8 cellular contexts compared by ENCODE assay signal in the genomic region with DNA sequence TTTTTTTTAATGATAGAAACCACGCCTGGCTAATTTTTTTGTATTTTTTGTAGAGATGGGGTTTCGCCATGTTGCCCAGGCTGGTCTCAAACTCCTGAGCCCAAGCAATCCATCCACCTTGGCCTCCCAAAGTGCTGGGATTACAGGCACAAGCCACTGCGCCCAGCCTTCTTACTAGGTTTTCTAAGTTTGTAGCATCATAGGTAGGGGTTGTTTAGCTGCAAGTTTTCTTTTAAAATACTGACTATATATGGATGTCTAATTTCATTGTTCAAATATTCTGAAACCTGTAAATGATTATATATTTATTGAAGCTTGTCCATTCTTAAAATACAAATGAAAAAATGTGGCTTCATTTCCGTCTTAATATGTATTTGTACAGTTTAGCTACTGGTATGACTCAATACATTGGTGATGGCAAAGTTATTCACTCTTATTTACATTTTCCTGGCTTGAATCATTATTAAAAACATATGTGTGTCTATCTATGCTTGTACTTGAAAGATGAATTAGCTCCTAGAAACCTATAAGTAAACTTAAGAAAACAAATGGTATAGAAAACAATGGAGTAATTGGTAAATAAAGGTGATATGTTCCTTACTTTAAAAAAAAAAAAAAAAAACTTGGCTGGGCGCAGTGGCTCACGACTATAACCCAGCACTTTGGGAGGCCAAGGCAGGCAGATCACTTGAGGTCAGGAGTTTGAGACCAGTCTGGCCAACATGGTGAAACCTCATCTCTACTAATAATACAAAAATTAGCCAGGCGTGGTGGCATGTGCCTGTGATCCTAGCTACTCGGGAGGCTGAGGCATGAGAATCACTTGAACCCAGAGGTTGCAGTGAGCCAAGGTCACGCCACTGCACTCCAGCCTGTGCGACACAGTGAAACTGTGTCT.
A peak's percentile ranks its signal among the peaks of the same experiment; 100 is the strongest.
DNase-seq lines count a peak whose midpoint lies in the region; TF ChIP-seq lines count a peak whose summit lies in the region.
"Not testable (repeated sequence)": the region's sequence is repeated elsewhere in the genome, so short reads cannot be mapped to it uniquely, and the experiment has no call there.

No MANE protein-coding gene starts in this region.

- H3K4me3 ChIP-seq in MG63; fibroblast of villous mesenchyme (ENCODE audit: low read depth, low read length): not testable (repeated sequence)

- not testable (repeated sequence) for H3K27me3 ChIP-seq in MG63

- H3K27ac Mint-ChIP-seq in chondrocyte (ENCODE audit: unreplicated experiment) (peak overlapping the region; percentile 51), osteocyte (ENCODE audit: unreplicated experiment) (peak overlapping the region; percentile 90)

- not testable (repeated sequence) for H3K36me3 Mint-ChIP-seq in chondrocyte (ENCODE audit: low read depth)
- H3K36me3 Mint-ChIP-seq in osteocyte (ENCODE audit: unreplicated experiment), result peaks cover 15% of the 10 kb centered on the region

- H3K9me3 Mint-ChIP-seq in chondrocyte (ENCODE audit: low read depth); osteocyte (ENCODE audit: unreplicated experiment): not testable (repeated sequence)

- not testable (repeated sequence) for H3K4me1 Mint-ChIP-seq in chondrocyte (ENCODE audit: low read depth)
- peaks cover 21% of the 10 kb centered on the region for H3K4me1 Mint-ChIP-seq in osteocyte (ENCODE audit: unreplicated experiment)

- peak; percentile 35 for DNase-seq in A172 (ENCODE audit: low spot score)
- peak; percentile 92 for DNase-seq in EH (ENCODE audit: low read depth)
- peak; percentile 97 for DNase-seq in HCEC 1CT
- DNase-seq in MG63, result peak; percentile 20
- peak; percentile 35 for DNase-seq in amniotic epithelial cell (ENCODE audit: low read depth)
- DNase-seq in chondrocyte (ENCODE audit: low spot score); osteocyte (ENCODE audit: extremely low spot score, unreplicated experiment): not testable (repeated sequence)
- DNase-seq in fibroblast of villous mesenchyme (ENCODE audit: low read depth), result peak; percentile 84

- H3K9me3 ChIP-seq in MG63, result peaks cover 14% of the 10 kb centered on the region

- H3K4me3 Mint-ChIP-seq in chondrocyte (ENCODE audit: unreplicated experiment); osteocyte (ENCODE audit: unreplicated experiment): not testable (repeated sequence)

- peaks cover 21% of the 10 kb centered on the region for H3K36me3 ChIP-seq in MG63

- H3K27me3 Mint-ChIP-seq in chondrocyte (ENCODE audit: low read depth); osteocyte (ENCODE audit: unreplicated experiment): not testable (repeated sequence)

- TF ChIP-seq CTCF in chondrocyte (IDR thresholded peaks at IDR 0.05); fibroblast of villous mesenchyme (IDR thresholded peaks at IDR 0.05; ENCODE audit: insufficient read depth, low read depth, low read length); osteocyte (IDR thresholded peaks at IDR 0.05): not testable (repeated sequence)
